In the genomic region with DNA sequence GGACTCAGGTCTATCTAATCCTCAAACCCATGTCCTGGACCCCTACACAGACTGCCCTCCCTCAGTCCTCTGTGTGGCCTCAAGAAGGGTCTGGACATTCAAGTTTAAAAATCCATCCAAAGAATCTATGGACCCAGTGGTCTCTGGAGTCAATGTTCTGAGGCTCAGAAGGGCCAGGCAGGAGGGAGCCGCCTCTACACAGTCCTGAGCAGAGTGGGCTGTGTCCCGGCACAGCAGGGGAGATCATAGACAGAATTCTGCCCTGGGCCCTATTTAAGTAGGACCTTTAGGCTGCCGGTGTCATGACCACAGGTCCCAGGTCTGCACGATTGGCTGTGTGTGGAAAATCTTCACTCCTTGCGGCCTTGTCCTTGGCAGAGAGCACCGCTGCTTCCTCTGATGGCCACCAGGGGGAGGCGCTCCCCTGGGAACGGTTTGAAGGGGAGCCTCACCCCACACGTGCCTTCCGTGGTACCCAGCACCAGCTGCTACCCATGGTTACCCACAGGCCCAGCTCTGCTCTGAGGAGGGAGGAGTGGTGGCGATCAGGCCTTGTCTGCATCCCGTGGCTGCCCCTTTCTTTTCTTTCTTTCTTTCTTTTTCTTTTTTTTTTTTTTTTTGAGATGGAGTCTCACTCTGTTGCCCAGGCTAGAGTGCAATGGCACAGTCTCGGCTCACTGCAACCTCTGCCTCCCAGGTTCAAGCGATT, we compare ENCODE assay signal across 1 cellular context.
TF ChIP-seq lines count a peak whose summit lies in the region.

No MANE protein-coding gene starts in this region.

TF ChIP-seq in HepG2, 621 proteins besides CTCF, POLR2A, EP300 and RAD21 (continued from another document):
- TF ChIP-seq ZNF768 (CRISPR knock-in tag; IDR thresholded peaks at IDR 0.05) (peak; percentile 49; the same call in 1 of the 2 replicates), ZNF660 (CRISPR knock-in tag; IDR thresholded peaks at IDR 0.05; ENCODE audit: borderline replicate concordance, low read depth) (no peak), ZNF891 (CRISPR knock-in tag; IDR thresholded peaks at IDR 0.05) (0 out of 2 replicates have a peak, but pooled peaks have one; percentile 42), ZNF12 (CRISPR knock-in tag; IDR thresholded peaks at IDR 0.05) (0 out of 2 replicates have a peak, but pooled peaks have one; percentile 22), THAP11 (CRISPR knock-in tag; IDR thresholded peaks at IDR 0.05) (peak; percentile 48; the same call in 1 of the 2 replicates), CENPT (CRISPR knock-in tag; IDR thresholded peaks at IDR 0.05; ENCODE audit: low read depth) (no peak), ZNF761 (CRISPR knock-in tag; conservative IDR thresholded peaks at IDR 0.05) (no peak), MXI1 (IDR thresholded peaks at IDR 0.05; ENCODE audit: borderline replicate concordance, low read depth, low read length) (0 out of 3 replicates have a peak, but pooled peaks have one; percentile 37), ZNF256 (CRISPR knock-in tag; conservative IDR thresholded peaks at IDR 0.05) (no peak), HNF4A (CRISPR knock-in tag; IDR thresholded peaks at IDR 0.05) (peak; percentile 32; the same call in 1 of the 2 replicates), SRSF4 (IDR thresholded peaks at IDR 0.05; ENCODE audit: low read depth, low read length, poor library complexity, severe bottlenecking) (no peak), TBX2 (CRISPR knock-in tag; IDR thresholded peaks at IDR 0.05; ENCODE audit: borderline replicate concordance) (no peak), TEAD2 (CRISPR knock-in tag; IDR thresholded peaks at IDR 0.05) (no peak), RXRB (CRISPR knock-in tag; IDR thresholded peaks at IDR 0.05; ENCODE audit: borderline replicate concordance) (0 out of 2 replicates have a peak, but pooled peaks have one; percentile 42), KLF6 (CRISPR knock-in tag; IDR thresholded peaks at IDR 0.05) (no peak), HHEX (CRISPR knock-in tag; IDR thresholded peaks at IDR 0.05) (no peak), PHF5A (CRISPR knock-in tag; IDR thresholded peaks at IDR 0.05; ENCODE audit: low read depth, unreplicated experiment) (no peak), GATAD2A (CRISPR knock-in tag; IDR thresholded peaks at IDR 0.05) (peak; percentile 53; the same call in 1 of the 2 replicates), ZNF605 (CRISPR knock-in tag; IDR thresholded peaks at IDR 0.05) (no peak), XBP1 (CRISPR knock-in tag; IDR thresholded peaks at IDR 0.05) (no peak), NAIF1 (CRISPR knock-in tag; IDR thresholded peaks at IDR 0.05; ENCODE audit: borderline replicate concordance) (no peak), ZNF121 (CRISPR knock-in tag; IDR thresholded peaks at IDR 0.05) (peak; percentile 45), YEATS4 (CRISPR knock-in tag; IDR thresholded peaks at IDR 0.05; ENCODE audit: borderline replicate concordance) (no peak), ZSCAN12 (CRISPR knock-in tag; IDR thresholded peaks at IDR 0.05) (no peak), SMAD1 (CRISPR knock-in tag; IDR thresholded peaks at IDR 0.05; ENCODE audit: borderline replicate concordance, low read depth) (no peak; the same call in 1 of the 2 replicates), KDM4B (CRISPR knock-in tag; IDR thresholded peaks at IDR 0.05) (no peak), SMARCE1 (IDR thresholded peaks at IDR 0.05; ENCODE audit: borderline replicate concordance) (no peak), ZFX (CRISPR knock-in tag; IDR thresholded peaks at IDR 0.05; ENCODE audit: low read depth) (peak; percentile 84), LCORL (IDR thresholded peaks at IDR 0.05) (no peak), LCORL (CRISPR knock-in tag; IDR thresholded peaks at IDR 0.05) (peak; percentile 47; the same call in 1 of the 2 replicates), ZNF446 (CRISPR knock-in tag; IDR thresholded peaks at IDR 0.05) (no peak)
- TF ChIP-seq, protein P1, sequence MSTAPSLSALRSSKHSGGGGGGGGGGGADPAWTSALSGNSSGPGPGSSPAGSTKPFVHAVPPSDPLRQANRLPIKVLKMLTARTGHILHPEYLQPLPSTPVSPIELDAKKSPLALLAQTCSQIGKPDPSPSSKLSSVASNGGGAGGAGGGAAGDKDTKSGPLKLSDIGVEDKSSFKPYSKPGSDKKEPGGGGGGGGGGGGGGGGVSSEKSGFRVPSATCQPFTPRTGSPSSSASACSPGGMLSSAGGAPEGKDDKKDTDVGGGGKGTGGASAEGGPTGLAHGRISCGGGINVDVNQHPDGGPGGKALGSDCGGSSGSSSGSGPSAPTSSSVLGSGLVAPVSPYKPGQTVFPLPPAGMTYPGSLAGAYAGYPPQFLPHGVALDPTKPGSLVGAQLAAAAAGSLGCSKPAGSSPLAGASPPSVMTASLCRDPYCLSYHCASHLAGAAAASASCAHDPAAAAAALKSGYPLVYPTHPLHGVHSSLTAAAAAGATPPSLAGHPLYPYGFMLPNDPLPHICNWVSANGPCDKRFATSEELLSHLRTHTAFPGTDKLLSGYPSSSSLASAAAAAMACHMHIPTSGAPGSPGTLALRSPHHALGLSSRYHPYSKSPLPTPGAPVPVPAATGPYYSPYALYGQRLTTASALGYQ (CRISPR knock-in tag; IDR thresholded peaks at IDR 0.05), result no peak
- TF ChIP-seq, protein P2, sequence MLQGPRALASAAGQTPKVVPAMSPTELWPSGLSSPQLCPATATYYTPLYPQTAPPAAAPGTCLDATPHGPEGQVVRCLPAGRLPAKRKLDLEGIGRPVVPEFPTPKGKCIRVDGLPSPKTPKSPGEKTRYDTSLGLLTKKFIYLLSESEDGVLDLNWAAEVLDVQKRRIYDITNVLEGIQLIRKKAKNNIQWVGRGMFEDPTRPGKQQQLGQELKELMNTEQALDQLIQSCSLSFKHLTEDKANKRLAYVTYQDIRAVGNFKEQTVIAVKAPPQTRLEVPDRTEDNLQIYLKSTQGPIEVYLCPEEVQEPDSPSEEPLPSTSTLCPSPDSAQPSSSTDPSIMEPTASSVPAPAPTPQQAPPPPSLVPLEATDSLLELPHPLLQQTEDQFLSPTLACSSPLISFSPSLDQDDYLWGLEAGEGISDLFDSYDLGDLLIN (CRISPR knock-in tag; IDR thresholded peaks at IDR 0.05; ENCODE audit: borderline replicate concordance), result no peak
- TF ChIP-seq, protein P3, sequence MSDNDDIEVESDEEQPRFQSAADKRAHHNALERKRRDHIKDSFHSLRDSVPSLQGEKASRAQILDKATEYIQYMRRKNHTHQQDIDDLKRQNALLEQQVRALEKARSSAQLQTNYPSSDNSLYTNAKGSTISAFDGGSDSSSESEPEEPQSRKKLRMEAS (IDR thresholded peaks at IDR 0.05), result peak; percentile 69; the same call in 1 of the 2 replicates
- TF ChIP-seq, protein P4, sequence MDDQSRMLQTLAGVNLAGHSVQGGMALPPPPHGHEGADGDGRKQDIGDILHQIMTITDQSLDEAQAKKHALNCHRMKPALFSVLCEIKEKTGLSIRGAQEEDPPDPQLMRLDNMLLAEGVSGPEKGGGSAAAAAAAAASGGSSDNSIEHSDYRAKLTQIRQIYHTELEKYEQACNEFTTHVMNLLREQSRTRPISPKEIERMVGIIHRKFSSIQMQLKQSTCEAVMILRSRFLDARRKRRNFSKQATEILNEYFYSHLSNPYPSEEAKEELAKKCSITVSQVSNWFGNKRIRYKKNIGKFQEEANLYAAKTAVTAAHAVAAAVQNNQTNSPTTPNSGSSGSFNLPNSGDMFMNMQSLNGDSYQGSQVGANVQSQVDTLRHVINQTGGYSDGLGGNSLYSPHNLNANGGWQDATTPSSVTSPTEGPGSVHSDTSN (CRISPR knock-in tag; IDR thresholded peaks at IDR 0.05; ENCODE audit: borderline replicate concordance), result no peak
- TF ChIP-seq, protein P5, sequence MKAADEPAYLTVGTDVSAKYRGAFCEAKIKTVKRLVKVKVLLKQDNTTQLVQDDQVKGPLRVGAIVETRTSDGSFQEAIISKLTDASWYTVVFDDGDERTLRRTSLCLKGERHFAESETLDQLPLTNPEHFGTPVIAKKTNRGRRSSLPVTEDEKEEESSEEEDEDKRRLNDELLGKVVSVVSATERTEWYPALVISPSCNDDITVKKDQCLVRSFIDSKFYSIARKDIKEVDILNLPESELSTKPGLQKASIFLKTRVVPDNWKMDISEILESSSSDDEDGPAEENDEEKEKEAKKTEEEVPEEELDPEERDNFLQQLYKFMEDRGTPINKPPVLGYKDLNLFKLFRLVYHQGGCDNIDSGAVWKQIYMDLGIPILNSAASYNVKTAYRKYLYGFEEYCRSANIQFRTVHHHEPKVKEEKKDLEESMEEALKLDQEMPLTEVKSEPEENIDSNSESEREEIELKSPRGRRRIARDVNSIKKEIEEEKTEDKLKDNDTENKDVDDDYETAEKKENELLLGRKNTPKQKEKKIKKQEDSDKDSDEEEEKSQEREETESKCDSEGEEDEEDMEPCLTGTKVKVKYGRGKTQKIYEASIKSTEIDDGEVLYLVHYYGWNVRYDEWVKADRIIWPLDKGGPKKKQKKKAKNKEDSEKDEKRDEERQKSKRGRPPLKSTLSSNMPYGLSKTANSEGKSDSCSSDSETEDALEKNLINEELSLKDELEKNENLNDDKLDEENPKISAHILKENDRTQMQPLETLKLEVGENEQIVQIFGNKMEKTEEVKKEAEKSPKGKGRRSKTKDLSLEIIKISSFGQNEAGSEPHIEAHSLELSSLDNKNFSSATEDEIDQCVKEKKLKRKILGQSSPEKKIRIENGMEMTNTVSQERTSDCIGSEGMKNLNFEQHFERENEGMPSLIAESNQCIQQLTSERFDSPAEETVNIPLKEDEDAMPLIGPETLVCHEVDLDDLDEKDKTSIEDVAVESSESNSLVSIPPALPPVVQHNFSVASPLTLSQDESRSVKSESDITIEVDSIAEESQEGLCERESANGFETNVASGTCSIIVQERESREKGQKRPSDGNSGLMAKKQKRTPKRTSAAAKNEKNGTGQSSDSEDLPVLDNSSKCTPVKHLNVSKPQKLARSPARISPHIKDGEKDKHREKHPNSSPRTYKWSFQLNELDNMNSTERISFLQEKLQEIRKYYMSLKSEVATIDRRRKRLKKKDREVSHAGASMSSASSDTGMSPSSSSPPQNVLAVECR (CRISPR knock-in tag; IDR thresholded peaks at IDR 0.05; ENCODE audit: borderline replicate concordance), result peak; percentile 39; the same call in 1 of the 2 replicates
- TF ChIP-seq, protein P6, sequence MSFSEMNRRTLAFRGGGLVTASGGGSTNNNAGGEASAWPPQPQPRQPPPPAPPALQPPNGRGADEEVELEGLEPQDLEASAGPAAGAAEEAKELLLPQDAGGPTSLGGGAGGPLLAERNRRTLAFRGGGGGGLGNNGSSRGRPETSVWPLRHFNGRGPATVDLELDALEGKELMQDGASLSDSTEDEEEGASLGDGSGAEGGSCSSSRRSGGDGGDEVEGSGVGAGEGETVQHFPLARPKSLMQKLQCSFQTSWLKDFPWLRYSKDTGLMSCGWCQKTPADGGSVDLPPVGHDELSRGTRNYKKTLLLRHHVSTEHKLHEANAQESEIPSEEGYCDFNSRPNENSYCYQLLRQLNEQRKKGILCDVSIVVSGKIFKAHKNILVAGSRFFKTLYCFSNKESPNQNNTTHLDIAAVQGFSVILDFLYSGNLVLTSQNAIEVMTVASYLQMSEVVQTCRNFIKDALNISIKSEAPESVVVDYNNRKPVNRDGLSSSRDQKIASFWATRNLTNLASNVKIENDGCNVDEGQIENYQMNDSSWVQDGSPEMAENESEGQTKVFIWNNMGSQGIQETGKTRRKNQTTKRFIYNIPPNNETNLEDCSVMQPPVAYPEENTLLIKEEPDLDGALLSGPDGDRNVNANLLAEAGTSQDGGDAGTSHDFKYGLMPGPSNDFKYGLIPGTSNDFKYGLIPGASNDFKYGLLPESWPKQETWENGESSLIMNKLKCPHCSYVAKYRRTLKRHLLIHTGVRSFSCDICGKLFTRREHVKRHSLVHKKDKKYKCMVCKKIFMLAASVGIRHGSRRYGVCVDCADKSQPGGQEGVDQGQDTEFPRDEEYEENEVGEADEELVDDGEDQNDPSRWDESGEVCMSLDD (CRISPR knock-in tag; IDR thresholded peaks at IDR 0.05; ENCODE audit: borderline replicate concordance), result peak; percentile 71; the same call in 1 of the 2 replicates
TF ChIP-seq in HepG2: peak in this region for 45.
